Comparison of ENCODE assay signal across 1 cellular context in genomic region chr15:100121285-100121684, GRCh38.
TF ChIP-seq lines count a peak whose summit lies in the region.

No MANE protein-coding gene starts in this region.

TF ChIP-seq in A549, 52 proteins besides CTCF, POLR2A, EP300 and RAD21 (continued from another document):
- no peak for TF ChIP-seq ELK1 (IDR thresholded peaks at IDR 0.05; ENCODE audit: low read depth, low read length)
- no peak for TF ChIP-seq E2F6 (IDR thresholded peaks at IDR 0.05; ENCODE audit: borderline replicate concordance, low read depth)
- TF ChIP-seq BCL3 (IDR thresholded peaks at IDR 0.05): no peak
- no peak for TF ChIP-seq HOXA7 (CRISPR knock-in tag; IDR thresholded peaks at IDR 0.05)
- no peak for TF ChIP-seq JUNB (IDR thresholded peaks at IDR 0.05)
- TF ChIP-seq MYC (IDR thresholded peaks at IDR 0.05; ENCODE audit: borderline replicate concordance, low read length): no peak
- no peak for TF ChIP-seq NPAS2 (CRISPR knock-in tag; IDR thresholded peaks at IDR 0.05; ENCODE audit: borderline replicate concordance)
- TF ChIP-seq HEYL (CRISPR knock-in tag; IDR thresholded peaks at IDR 0.05): no peak
- TF ChIP-seq KDM5A (IDR thresholded peaks at IDR 0.05): no peak
- TF ChIP-seq TP53 (CRISPR knock-in tag; IDR thresholded peaks at IDR 0.05): no peak
- TF ChIP-seq POLR2AphosphoS2 (conservative IDR thresholded peaks at IDR 0.05; ENCODE audit: low read length): no peak
- no peak for TF ChIP-seq NFE2L2 (conservative IDR thresholded peaks at IDR 0.05; ENCODE audit: low read length)
- no peak for TF ChIP-seq RCOR1 (IDR thresholded peaks at IDR 0.05; ENCODE audit: low read depth, low read length)
- TF ChIP-seq FOSB (CRISPR knock-in tag; IDR thresholded peaks at IDR 0.05): no peak
- no peak for TF ChIP-seq CBX2 (IDR thresholded peaks at IDR 0.05; ENCODE audit: borderline replicate concordance, low read depth)
